In the genomic region with DNA sequence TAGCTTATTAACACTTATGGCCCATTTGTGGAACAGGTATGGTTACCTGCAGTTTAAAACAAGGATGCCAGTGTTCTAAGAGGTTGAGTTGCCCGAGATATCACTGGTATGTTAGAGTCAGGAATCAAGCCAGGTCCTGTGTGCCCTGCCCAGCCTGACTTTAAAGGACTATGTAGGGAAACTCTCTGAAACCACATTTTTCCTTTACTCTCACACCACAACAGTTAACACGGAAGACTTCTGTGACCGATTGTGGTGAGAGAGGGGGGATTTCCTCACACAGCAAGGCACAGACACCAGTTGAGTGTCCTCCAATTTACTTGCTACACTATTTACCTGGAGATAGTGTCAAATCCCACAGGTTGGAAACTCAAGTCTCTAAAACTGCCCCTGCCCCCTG, we compare ENCODE assay signal across 1 cellular context.
TF ChIP-seq lines count a peak whose summit lies in the region.

No MANE protein-coding gene starts in this region.

TF ChIP-seq in HepG2, 621 proteins besides CTCF, POLR2A, EP300 and RAD21 (continued from another document):
- no peak for TF ChIP-seq ZNF318 (CRISPR knock-in tag; IDR thresholded peaks at IDR 0.05)
- no peak for TF ChIP-seq TP53 (CRISPR knock-in tag; conservative IDR thresholded peaks at IDR 0.05)
- no peak for TF ChIP-seq TMF1 (CRISPR knock-in tag; IDR thresholded peaks at IDR 0.05; ENCODE audit: low read depth)
- no peak for TF ChIP-seq NBN (conservative IDR thresholded peaks at IDR 0.05)
- no peak for TF ChIP-seq YEATS2 (CRISPR knock-in tag; IDR thresholded peaks at IDR 0.05; ENCODE audit: borderline replicate concordance)
- TF ChIP-seq, protein P1, sequence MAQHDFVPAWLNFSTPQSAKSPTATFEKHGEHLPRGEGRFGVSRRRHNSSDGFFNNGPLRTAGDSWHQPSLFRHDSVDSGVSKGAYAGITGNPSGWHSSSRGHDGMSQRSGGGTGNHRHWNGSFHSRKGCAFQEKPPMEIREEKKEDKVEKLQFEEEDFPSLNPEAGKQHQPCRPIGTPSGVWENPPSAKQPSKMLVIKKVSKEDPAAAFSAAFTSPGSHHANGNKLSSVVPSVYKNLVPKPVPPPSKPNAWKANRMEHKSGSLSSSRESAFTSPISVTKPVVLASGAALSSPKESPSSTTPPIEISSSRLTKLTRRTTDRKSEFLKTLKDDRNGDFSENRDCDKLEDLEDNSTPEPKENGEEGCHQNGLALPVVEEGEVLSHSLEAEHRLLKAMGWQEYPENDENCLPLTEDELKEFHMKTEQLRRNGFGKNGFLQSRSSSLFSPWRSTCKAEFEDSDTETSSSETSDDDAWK (CRISPR knock-in tag; IDR thresholded peaks at IDR 0.05): no peak
- TF ChIP-seq, protein P2, sequence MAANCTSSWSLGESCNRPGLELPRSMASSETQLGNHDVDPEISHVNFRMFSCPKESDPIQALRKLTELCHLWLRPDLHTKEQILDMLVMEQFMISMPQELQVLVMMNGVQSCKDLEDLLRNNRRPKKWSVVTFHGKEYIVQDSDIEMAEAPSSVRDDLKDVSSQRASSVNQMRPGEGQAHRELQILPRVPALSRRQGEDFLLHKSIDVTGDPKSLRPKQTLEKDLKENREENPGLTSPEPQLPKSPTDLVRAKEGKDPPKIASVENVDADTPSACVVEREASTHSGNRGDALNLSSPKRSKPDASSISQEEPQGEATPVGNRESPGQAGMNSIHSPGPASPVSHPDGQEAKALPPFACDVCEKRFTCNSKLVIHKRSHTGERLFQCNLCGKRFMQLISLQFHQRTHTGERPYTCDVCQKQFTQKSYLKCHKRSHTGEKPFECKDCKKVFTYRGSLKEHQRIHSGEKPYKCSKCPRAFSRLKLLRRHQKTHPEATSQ (CRISPR knock-in tag; IDR thresholded peaks at IDR 0.05; ENCODE audit: borderline replicate concordance): no peak
- no peak for TF ChIP-seq ZNF501 (CRISPR knock-in tag; IDR thresholded peaks at IDR 0.05)
- TF ChIP-seq, protein P3, sequence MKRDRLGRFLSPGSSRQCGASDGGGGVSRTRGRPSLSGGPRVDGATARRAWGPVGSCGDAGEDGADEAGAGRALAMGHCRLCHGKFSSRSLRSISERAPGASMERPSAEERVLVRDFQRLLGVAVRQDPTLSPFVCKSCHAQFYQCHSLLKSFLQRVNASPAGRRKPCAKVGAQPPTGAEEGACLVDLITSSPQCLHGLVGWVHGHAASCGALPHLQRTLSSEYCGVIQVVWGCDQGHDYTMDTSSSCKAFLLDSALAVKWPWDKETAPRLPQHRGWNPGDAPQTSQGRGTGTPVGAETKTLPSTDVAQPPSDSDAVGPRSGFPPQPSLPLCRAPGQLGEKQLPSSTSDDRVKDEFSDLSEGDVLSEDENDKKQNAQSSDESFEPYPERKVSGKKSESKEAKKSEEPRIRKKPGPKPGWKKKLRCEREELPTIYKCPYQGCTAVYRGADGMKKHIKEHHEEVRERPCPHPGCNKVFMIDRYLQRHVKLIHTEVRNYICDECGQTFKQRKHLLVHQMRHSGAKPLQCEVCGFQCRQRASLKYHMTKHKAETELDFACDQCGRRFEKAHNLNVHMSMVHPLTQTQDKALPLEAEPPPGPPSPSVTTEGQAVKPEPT (CRISPR knock-in tag; IDR thresholded peaks at IDR 0.05; ENCODE audit: low read depth): no peak
- no peak for TF ChIP-seq RFXANK (CRISPR knock-in tag; IDR thresholded peaks at IDR 0.05)
- TF ChIP-seq PTBP1 (IDR thresholded peaks at IDR 0.05; ENCODE audit: low read depth, low read length, poor library complexity, severe bottlenecking): no peak
- TF ChIP-seq, protein P4, sequence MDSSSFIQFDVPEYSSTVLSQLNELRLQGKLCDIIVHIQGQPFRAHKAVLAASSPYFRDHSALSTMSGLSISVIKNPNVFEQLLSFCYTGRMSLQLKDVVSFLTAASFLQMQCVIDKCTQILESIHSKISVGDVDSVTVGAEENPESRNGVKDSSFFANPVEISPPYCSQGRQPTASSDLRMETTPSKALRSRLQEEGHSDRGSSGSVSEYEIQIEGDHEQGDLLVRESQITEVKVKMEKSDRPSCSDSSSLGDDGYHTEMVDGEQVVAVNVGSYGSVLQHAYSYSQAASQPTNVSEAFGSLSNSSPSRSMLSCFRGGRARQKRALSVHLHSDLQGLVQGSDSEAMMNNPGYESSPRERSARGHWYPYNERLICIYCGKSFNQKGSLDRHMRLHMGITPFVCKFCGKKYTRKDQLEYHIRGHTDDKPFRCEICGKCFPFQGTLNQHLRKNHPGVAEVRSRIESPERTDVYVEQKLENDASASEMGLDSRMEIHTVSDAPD (CRISPR knock-in tag; IDR thresholded peaks at IDR 0.05): no peak
- TF ChIP-seq ASH2L (IDR thresholded peaks at IDR 0.05; ENCODE audit: insufficient read length, low read depth, low read length): no peak
- no peak for TF ChIP-seq ZBTB33 (CRISPR knock-in tag; IDR thresholded peaks at IDR 0.05)
- no peak for TF ChIP-seq NCOR1 (IDR thresholded peaks at IDR 0.05; ENCODE audit: borderline replicate concordance, low read length)
- no peak for TF ChIP-seq ZNF570 (CRISPR knock-in tag; IDR thresholded peaks at IDR 0.05; ENCODE audit: borderline replicate concordance)
- no peak for TF ChIP-seq ZFP82 (CRISPR knock-in tag; IDR thresholded peaks at IDR 0.05; ENCODE audit: borderline replicate concordance)
- no peak for TF ChIP-seq AKNA (CRISPR knock-in tag; IDR thresholded peaks at IDR 0.05; ENCODE audit: borderline replicate concordance)
